33 cellular contexts compared by ENCODE assay signal in the genomic region with DNA sequence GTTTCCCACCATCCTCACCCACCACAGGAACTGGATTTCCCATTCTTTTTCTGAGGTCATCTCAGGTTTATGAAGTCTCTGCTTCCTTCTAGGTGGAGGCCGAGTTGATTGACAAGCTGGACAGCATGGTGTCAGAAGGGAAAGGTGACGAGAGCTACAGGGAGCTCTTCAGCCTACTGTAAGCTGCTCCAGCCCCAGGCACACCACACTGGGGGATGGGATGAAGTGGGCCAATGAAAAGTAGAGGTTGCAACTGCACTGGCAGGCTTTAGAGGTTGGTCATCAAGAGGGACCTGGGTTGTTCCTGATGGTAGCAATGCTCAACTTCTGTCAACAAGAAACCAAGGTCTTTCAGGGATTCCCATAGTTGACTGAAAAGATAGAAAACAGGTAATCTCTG.
"Had no signal": no experiment of that assay in that cellular context is flagged by ENCODE, and none has a peak within 500 bp of the region (broad histone marks: within the 10 kb centered on the region; RNA-seq: fewer than 3 reads in every experiment).

No MANE protein-coding gene starts in this region.

- H3K4me3 ChIP-seq: MG63 had no signal

- DNase-seq: Karpas-422, Kasumi-1, KG1, MG63, MM.1S, MV-4-11, NCI-H1048, NCI-H1092, NCI-H1105, NCI-H1105 treated with DMSO at 0.1 percent for 48 hours, NCI-H1417, NCI-H1436, NCI-H1436 treated with DMSO at 0.1 percent for 48 hours, NCI-H146, NCI-H1694, NCI-H1694 treated with DMSO at 0.1 percent for 48 hours, NCI-H187, NCI-H187 treated with DMSO at 0.1 percent for 48 hours, NCI-H1930, NCI-H2029, NCI-H2029 treated with DMSO at 0.1 percent for 48 hours, NCI-H2081, NCI-H2081 treated with DMSO at 0.1 percent for 48 hours, NCI-H2107, NCI-H2171, NCI-H2171 treated with DMSO at 0.1 percent for 48 hours, NCI-H2227 treated with DMSO at 0.1 percent for 48 hours, NCI-H226, NCI-H345, NCI-H446, NCI-H446 treated with DMSO at 0.1 percent for 48 hours, NCI-H510A had no signal

- H3K36me3 ChIP-seq: MG63 had no signal

- H3K9me3 ChIP-seq: MG63 had no signal

- H3K27ac ChIP-seq: KMS-11 had no signal

- H3K27me3 ChIP-seq: MG63 had no signal
